Comparison of ENCODE assay signal across 13 cellular contexts in genomic region chr10:119312241-119312640, GRCh38.
"Had no signal": no experiment of that assay in that cellular context is flagged by ENCODE, and none has a peak within 500 bp of the region (broad histone marks: within the 10 kb centered on the region; RNA-seq: fewer than 3 reads in every experiment).

No MANE protein-coding gene starts in this region.

- DNase-seq: activated CD4-positive, alpha-beta T cell treated with anti-CD3 and anti-CD28 coated beads for 4 hours; activated naive CD4-positive, alpha-beta T cell treated with anti-CD3 and anti-CD28 coated beads, Interleukin-2, amount 10 ng/mL, durations not matched to agents 7 days and 5 days; esophagus squamous epithelium; foreskin fibroblast; left cardiac atrium; mucosa of descending colon; nephron progenitor cell; stimulated activated CD4-positive, alpha-beta T cell treated with anti-CD3 and anti-CD28 coated beads, Interleukin-4, amount 100 ng/mL, for 1 hour; stimulated activated CD8-positive, alpha-beta memory T cell treated with anti-CD3 and anti-CD28 coated beads, Interleukin-4, amount 100 ng/mL, for 48 hours; T1000; tibial artery had no signal

- H3K9me3 ChIP-seq: esophagus squamous epithelium, mucosa of descending colon, tibial artery, vagina had no signal

- H3K4me3 Mint-ChIP-seq: nephron progenitor cell had no signal

- H3K27ac ChIP-seq: vagina, VCaP had no signal

- H3K9me3 Mint-ChIP-seq: nephron progenitor cell had no signal

- H3K36me3 ChIP-seq: esophagus squamous epithelium, tibial artery, vagina had no signal

- H3K4me3 ChIP-seq: esophagus squamous epithelium, mucosa of descending colon, tibial artery, vagina had no signal

- H3K27me3 ChIP-seq: esophagus squamous epithelium, tibial artery, vagina had no signal

- ATAC-seq: left cardiac atrium, mucosa of descending colon had no signal

- H3K27ac Mint-ChIP-seq: activated naive CD4-positive, alpha-beta T cell treated with anti-CD3 and anti-CD28 coated beads, Interleukin-2, amount 10 ng/mL, durations not matched to agents 7 days and 5 days; nephron progenitor cell had no signal
